In the genomic region with DNA sequence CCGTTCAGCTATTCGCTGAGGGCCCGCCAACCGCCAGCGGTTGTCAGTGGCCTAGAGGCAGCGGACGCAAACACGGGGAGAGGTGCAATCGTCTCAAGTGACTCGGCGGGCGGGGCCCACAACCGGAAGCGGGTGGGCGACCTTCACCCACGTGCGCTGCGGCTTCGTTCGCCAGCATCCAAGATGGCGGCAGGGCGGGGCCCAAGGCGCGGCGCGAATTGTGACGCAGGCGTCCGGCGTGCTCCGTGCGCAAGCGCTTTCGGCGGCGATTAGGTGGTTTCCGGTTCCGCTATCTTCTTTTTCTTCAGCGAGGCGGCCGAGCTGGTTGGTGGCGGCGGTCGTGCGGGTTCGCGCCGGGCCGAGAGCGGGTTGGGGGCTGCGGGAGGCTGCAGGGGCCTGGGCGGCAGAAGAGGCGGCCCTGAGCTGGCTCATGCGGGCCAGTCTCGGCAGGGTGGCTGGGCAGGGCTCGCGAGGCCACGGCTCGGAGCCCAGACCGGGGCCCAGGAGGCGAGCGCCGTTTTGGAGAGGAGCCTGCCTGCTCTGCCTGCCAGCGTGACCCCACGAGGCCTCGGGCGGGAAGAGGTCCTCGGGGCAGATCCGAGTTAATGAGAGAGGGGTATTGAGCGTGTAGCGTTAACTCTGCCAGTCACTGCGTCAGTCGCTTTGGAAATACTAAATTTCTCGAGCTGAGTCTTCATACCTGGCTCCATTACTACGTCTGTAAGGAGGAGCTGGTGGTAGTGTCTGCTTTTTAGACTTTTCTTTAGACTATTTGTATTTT, we compare ENCODE assay signal across 1 cellular context.
TF ChIP-seq lines count a peak whose summit lies in the region.

UBA52 (plus strand) TSS at position 294 of the 781 bp plus-strand sequence. CDS start 1,444 bp downstream, outside the sequence.

TF ChIP-seq in HepG2, 621 proteins besides CTCF, POLR2A, EP300 and RAD21 (continued from another document and continues in another):
- TF ChIP-seq, protein P1, sequence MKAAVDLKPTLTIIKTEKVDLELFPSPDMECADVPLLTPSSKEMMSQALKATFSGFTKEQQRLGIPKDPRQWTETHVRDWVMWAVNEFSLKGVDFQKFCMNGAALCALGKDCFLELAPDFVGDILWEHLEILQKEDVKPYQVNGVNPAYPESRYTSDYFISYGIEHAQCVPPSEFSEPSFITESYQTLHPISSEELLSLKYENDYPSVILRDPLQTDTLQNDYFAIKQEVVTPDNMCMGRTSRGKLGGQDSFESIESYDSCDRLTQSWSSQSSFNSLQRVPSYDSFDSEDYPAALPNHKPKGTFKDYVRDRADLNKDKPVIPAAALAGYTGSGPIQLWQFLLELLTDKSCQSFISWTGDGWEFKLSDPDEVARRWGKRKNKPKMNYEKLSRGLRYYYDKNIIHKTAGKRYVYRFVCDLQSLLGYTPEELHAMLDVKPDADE (CRISPR knock-in tag; IDR thresholded peaks at IDR 0.05), result 0 out of 2 replicates have a peak, but pooled peaks have one; percentile 48
- TF ChIP-seq ZIK1 (CRISPR knock-in tag; IDR thresholded peaks at IDR 0.05; ENCODE audit: borderline replicate concordance, low read depth) (0 out of 2 replicates have a peak, but pooled peaks have one; percentile 61), MED13 (CRISPR knock-in tag; IDR thresholded peaks at IDR 0.05) (peak; percentile 66; the same call in 1 of the 2 replicates), ZBTB42 (CRISPR knock-in tag; IDR thresholded peaks at IDR 0.05) (peak; percentile 83; the same call in 1 of the 2 replicates), ZNF24 (IDR thresholded peaks at IDR 0.05) (no peak), CC2D1A (CRISPR knock-in tag; IDR thresholded peaks at IDR 0.05) (no peak), TCF7 (IDR thresholded peaks at IDR 0.05; ENCODE audit: low read depth) (no peak), ISL2 (CRISPR knock-in tag; IDR thresholded peaks at IDR 0.05) (peak; percentile 53; the same call in 1 of the 2 replicates), ZNF569 (CRISPR knock-in tag; IDR thresholded peaks at IDR 0.05; ENCODE audit: borderline replicate concordance) (peak; percentile 62; the same call in 1 of the 2 replicates), ZNF530 (CRISPR knock-in tag; IDR thresholded peaks at IDR 0.05; ENCODE audit: low read depth) (no peak), SRSF4 (IDR thresholded peaks at IDR 0.05; ENCODE audit: low read depth, low read length, poor library complexity, severe bottlenecking) (peak; percentile 53), ZNF337 (CRISPR knock-in tag; IDR thresholded peaks at IDR 0.05; ENCODE audit: borderline replicate concordance, low read depth) (no peak), ZNF574 (CRISPR knock-in tag; IDR thresholded peaks at IDR 0.05) (peak; percentile 97), TBL1XR1 (IDR thresholded peaks at IDR 0.05; ENCODE audit: borderline replicate concordance, low read length, partially characterized antibody) (no peak), IRF1 (CRISPR knock-in tag; IDR thresholded peaks at IDR 0.05; ENCODE audit: low read depth) (no peak), SIN3A (IDR thresholded peaks at IDR 0.05; ENCODE audit: borderline replicate concordance, low read depth, low read length) (peak; percentile 93; the same call in 1 of the 2 replicates), ZNF383 (CRISPR knock-in tag; IDR thresholded peaks at IDR 0.05; ENCODE audit: borderline replicate concordance) (peak; percentile 58; the same call in 1 of the 2 replicates), ZBTB8A (CRISPR knock-in tag; IDR thresholded peaks at IDR 0.05; ENCODE audit: borderline replicate concordance, low read depth) (no peak), ZNF160 (CRISPR knock-in tag; IDR thresholded peaks at IDR 0.05) (peak; percentile 71), ZKSCAN5 (CRISPR knock-in tag; IDR thresholded peaks at IDR 0.05) (no peak), ZNF747 (CRISPR knock-in tag; IDR thresholded peaks at IDR 0.05; ENCODE audit: borderline replicate concordance) (peak; percentile 47; the same call in 1 of the 2 replicates), ZFP91 (CRISPR knock-in tag; IDR thresholded peaks at IDR 0.05; ENCODE audit: borderline replicate concordance) (peak; percentile 97), ZHX1 (CRISPR knock-in tag; IDR thresholded peaks at IDR 0.05; ENCODE audit: low read depth) (peak; percentile 100), ZNF709 (CRISPR knock-in tag; IDR thresholded peaks at IDR 0.05) (peak; percentile 68), ZNF687 (CRISPR knock-in tag; IDR thresholded peaks at IDR 0.05) (peak; percentile 96), MAFG (CRISPR knock-in tag; IDR thresholded peaks at IDR 0.05) (no peak), SMAD3 (CRISPR knock-in tag; IDR thresholded peaks at IDR 0.05) (peak; percentile 79; the same call in 1 of the 2 replicates), MTA1 (CRISPR knock-in tag; IDR thresholded peaks at IDR 0.05; ENCODE audit: borderline replicate concordance) (peak; percentile 93; the same call in 1 of the 2 replicates), MXD1 (CRISPR knock-in tag; IDR thresholded peaks at IDR 0.05) (peak; percentile 97), TERF1 (CRISPR knock-in tag; IDR thresholded peaks at IDR 0.05) (no peak), RORA (CRISPR knock-in tag; IDR thresholded peaks at IDR 0.05) (no peak), CBX5 (CRISPR knock-in tag; IDR thresholded peaks at IDR 0.05; ENCODE audit: borderline replicate concordance) (peak; percentile 97; the same call in 1 of the 2 replicates), ELF3 (CRISPR knock-in tag; IDR thresholded peaks at IDR 0.05) (peak; percentile 92)
- TF ChIP-seq, protein P2, sequence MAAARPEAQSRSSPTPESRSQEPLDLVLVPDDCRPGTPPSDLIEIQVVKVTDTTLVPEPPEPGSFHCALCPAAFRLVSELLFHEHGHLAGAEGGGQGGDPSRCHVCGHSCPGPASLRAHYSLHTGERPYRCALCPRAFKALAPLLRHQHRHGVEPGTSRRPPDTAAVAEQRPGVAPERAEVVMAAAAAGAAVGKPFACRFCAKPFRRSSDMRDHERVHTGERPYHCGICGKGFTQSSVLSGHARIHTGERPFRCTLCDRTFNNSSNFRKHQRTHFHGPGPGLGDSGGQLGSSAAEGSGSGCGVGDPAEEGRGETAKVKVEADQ (CRISPR knock-in tag; IDR thresholded peaks at IDR 0.05; ENCODE audit: borderline replicate concordance), result peak; percentile 91
- TF ChIP-seq, protein P3, sequence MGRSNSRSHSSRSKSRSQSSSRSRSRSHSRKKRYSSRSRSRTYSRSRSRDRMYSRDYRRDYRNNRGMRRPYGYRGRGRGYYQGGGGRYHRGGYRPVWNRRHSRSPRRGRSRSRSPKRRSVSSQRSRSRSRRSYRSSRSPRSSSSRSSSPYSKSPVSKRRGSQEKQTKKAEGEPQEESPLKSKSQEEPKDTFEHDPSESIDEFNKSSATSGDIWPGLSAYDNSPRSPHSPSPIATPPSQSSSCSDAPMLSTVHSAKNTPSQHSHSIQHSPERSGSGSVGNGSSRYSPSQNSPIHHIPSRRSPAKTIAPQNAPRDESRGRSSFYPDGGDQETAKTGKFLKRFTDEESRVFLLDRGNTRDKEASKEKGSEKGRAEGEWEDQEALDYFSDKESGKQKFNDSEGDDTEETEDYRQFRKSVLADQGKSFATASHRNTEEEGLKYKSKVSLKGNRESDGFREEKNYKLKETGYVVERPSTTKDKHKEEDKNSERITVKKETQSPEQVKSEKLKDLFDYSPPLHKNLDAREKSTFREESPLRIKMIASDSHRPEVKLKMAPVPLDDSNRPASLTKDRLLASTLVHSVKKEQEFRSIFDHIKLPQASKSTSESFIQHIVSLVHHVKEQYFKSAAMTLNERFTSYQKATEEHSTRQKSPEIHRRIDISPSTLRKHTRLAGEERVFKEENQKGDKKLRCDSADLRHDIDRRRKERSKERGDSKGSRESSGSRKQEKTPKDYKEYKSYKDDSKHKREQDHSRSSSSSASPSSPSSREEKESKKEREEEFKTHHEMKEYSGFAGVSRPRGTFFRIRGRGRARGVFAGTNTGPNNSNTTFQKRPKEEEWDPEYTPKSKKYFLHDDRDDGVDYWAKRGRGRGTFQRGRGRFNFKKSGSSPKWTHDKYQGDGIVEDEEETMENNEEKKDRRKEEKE (IDR thresholded peaks at IDR 0.05), result no peak
